ENCODE assay signal across 8 cellular contexts in genomic region chr1:156053770-156054499, GRCh38. TPM values are rescaled to one million over a fixed set of nuclear protein-coding genes. Genes with fewer than 3 reads are reported as not detected.
A peak's percentile ranks its signal among the peaks of the same experiment; 100 is the strongest.
DNase-seq lines count a peak whose midpoint lies in the region; ATAC-seq and TF ChIP-seq lines count a peak whose summit lies in the region.

Gene UBQLN4 (minus strand): TSS chr1:156053798. CDS start chr1:156053701, 97 bp downstream.

- peak within 1 kb of the TSS; percentile 95 for H3K4me3 ChIP-seq in HL-60 (replicated peaks; ENCODE audit: insufficient read depth, low read length)

- H3K27me3 ChIP-seq in HL-60 (ENCODE audit: insufficient read depth, poor library complexity, severe bottlenecking): no peaks in the 10 kb centered on the region

- H3K27ac ChIP-seq in HL-60 (replicated peaks): peak within 1 kb of the TSS; percentile 90

- peak; percentile 56 for ATAC-seq in GM19035 (IDR thresholded peaks at IDR 0.05; ENCODE audit: unreplicated experiment)

- peak; percentile 96 for DNase-seq in AG20443 (ENCODE audit: low spot score)
- DNase-seq in HL-60 (ENCODE audit: low read depth in 1 of 2, low spot score in 1 of 2): peak; percentile 72 to 89
- peak; percentile 69 for DNase-seq in NOMO-1 treated with dmso at 0.1 percent for 144 hours (lab: John Stamatoyannopoulos, UW; ENCODE audit: unreplicated experiment)
- peak; percentile 57 for DNase-seq in activated CD8-positive, alpha-beta memory T cell treated with anti-CD3 and anti-CD28 coated beads, Interleukin-2, amount 50 U/mL, for 1 hour (ENCODE audit: extremely low read depth)
- peak; percentile 91 for DNase-seq in midbrain (lab: John Stamatoyannopoulos, UW)
- peak; percentile 61 to 77 for DNase-seq in stimulated activated CD8-positive, alpha-beta memory T cell treated with anti-CD3 and anti-CD28 coated beads, Interleukin-2, amount 100 ng/mL, for 1 hour (ENCODE audit: low read depth in 2 of 2)

- in situ Hi-C loops in endometrial microvascular endothelial cells (cut with HindIII; ENCODE audit: inconsistent ontology term, low pct_unique_long_range_greater_than_20kb, low sequenced_read_pairs): no loop called here

- peak; percentile 15 for TF ChIP-seq CTCF in HL-60 (IDR thresholded peaks at IDR 0.05; ENCODE audit: insufficient read depth, low read length)

RNA-seq across cellular contexts. Expression of gene UBQLN4, which starts in this region (rescaled TPM):
- total RNA-seq in endometrial microvascular endothelial cells (ENCODE audit: inconsistent ontology term): 33.7 TPM

Comparison
In these comparisons a context has a peak if more than half of its experiments do, and no peak if none do; other contexts are left out.
1. Peak in every context shown above with its lines: DNase-seq, ATAC-seq, H3K4me3 ChIP-seq and H3K27ac ChIP-seq.